24 cellular contexts compared by ENCODE assay signal in genomic region chr3:122946185-122946584, GRCh38.
"Had no signal": no experiment of that assay in that cellular context is flagged by ENCODE, and none has a peak within 500 bp of the region (broad histone marks: within the 10 kb centered on the region; RNA-seq: fewer than 3 reads in every experiment).

No MANE protein-coding gene starts in this region.

- H3K36me3 ChIP-seq: left lung, neutrophil, pancreas, stomach, suprapubic skin, tibial nerve had no signal

- H3K27ac Mint-ChIP-seq: activated naive CD4-positive, alpha-beta T cell treated with anti-CD3 and anti-CD28 coated beads, Interleukin-2, amount 10 ng/mL, durations not matched to agents 7 days and 5 days; activated T-cell treated with anti-CD3 and anti-CD28 coated beads, Interleukin-2, amount 50 U/mL, for 72 hours; naive thymus-derived CD8-positive, alpha-beta T cell had no signal

- H3K27ac ChIP-seq: body of pancreas, foreskin keratinocyte, left lung, neutrophil, pancreas, psoas muscle, stomach, suprapubic skin, tibial nerve had no signal

- H3K36me3 Mint-ChIP-seq: activated naive CD4-positive, alpha-beta T cell treated with anti-CD3 and anti-CD28 coated beads, Interleukin-2, amount 10 ng/mL, durations not matched to agents 7 days and 5 days; naive thymus-derived CD8-positive, alpha-beta T cell had no signal

- H3K27me3 ChIP-seq: body of pancreas, left lung, pancreas, stomach, suprapubic skin, tibial nerve had no signal

- H3K9me3 ChIP-seq: body of pancreas, left lung, neutrophil, pancreas, psoas muscle, stomach, suprapubic skin had no signal

- H3K9me3 Mint-ChIP-seq: activated naive CD4-positive, alpha-beta T cell treated with anti-CD3 and anti-CD28 coated beads, Interleukin-2, amount 10 ng/mL, durations not matched to agents 7 days and 5 days; activated T-cell treated with anti-CD3 and anti-CD28 coated beads, Interleukin-2, amount 50 U/mL, for 72 hours; naive thymus-derived CD8-positive, alpha-beta T cell had no signal

- H3K4me1 ChIP-seq: foreskin keratinocyte, pancreas, psoas muscle had no signal

- ATAC-seq: activated T-cell treated with anti-CD3 and anti-CD28 coated beads, Interleukin-2, amount 50 U/mL, for 72 hours; body of pancreas; foreskin keratinocyte; left lung; naive thymus-derived CD8-positive, alpha-beta T cell; pancreas; psoas muscle; right cardiac atrium had no signal

- DNase-seq: activated CD4-positive, alpha-beta T cell treated with anti-CD3 and anti-CD28 coated beads for 4 hours; activated CD4-positive, alpha-beta T cell treated with anti-CD3 and anti-CD28 coated beads, Interleukin-2, amount 50 U/mL, for 48 hours; activated CD4-positive, CD25-positive, alpha-beta regulatory T cell; activated effector memory CD4-positive, alpha-beta T cell treated with Interleukin-2 at 50 U/mL for 16 hours; activated naive CD4-positive, alpha-beta T cell treated with anti-CD3 and anti-CD28 coated beads, Interleukin-2, amount 10 ng/mL, durations not matched to agents 7 days and 5 days; activated T-cell treated with anti-CD3 and anti-CD28 coated beads, Interleukin-2, amount 50 U/mL, for 72 hours; anterior cingulate cortex; body of pancreas; central memory CD4-positive, alpha-beta T cell; effector memory CD4-positive, alpha-beta T cell; foreskin keratinocyte; hippocampal formation; kidney glomerular epithelial cell; left lung; naive thymus-derived CD8-positive, alpha-beta T cell; psoas muscle; right cardiac atrium; stimulated activated CD4-positive, alpha-beta T cell treated with anti-CD3 and anti-CD28 coated beads, Interleukin-1b, Interleukin-23, amount 100 ng/mL, for 48 hours; stomach; T-helper 9 cell had no signal

- H3K4me3 Mint-ChIP-seq: activated naive CD4-positive, alpha-beta T cell treated with anti-CD3 and anti-CD28 coated beads, Interleukin-2, amount 10 ng/mL, durations not matched to agents 7 days and 5 days; activated T-cell treated with anti-CD3 and anti-CD28 coated beads, Interleukin-2, amount 50 U/mL, for 72 hours; naive thymus-derived CD8-positive, alpha-beta T cell had no signal

- H3K4me3 ChIP-seq: body of pancreas, left lung, pancreas, psoas muscle, stomach, suprapubic skin, tibial nerve had no signal
